ENCODE assay signal across 1 cellular context in the genomic region with DNA sequence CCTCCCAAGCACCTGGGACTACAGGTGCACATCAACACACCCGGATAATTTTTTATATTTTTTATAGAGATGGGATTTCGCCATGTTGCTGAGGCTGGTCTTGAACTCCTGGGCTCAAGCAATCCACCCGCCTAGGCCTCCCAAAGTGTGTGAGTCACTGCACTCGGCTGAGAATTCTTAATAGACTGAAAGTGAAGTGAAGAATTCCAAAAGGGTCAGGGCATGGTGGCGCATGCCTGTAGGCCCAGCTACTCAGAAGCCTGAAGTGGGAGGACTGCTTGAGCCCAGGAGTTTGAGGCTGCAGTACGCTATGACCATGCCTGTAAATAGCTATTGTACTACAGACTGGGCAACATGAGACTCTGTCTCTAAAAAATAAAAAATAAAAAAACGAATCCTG.
TF ChIP-seq lines count a peak whose summit lies in the region.

No MANE protein-coding gene starts in this region.

TF ChIP-seq in IMR-90, 13 proteins besides CTCF, POLR2A, EP300 and RAD21:
- no peak for TF ChIP-seq BHLHE40 (IDR thresholded peaks at IDR 0.05; ENCODE audit: low read depth, low read length)
- no peak for TF ChIP-seq RCOR1 (IDR thresholded peaks at IDR 0.05; ENCODE audit: insufficient replicate concordance, low read length)
- no peak for TF ChIP-seq CHD1 (IDR thresholded peaks at IDR 0.05; ENCODE audit: low read depth, low read length)
- TF ChIP-seq MXI1 (IDR thresholded peaks at IDR 0.05; ENCODE audit: borderline replicate concordance, low read depth, low read length) = no peak
- no peak for TF ChIP-seq MAFK (IDR thresholded peaks at IDR 0.05; ENCODE audit: low read depth, low read length)
- TF ChIP-seq NFE2L2 (IDR thresholded peaks at IDR 0.05; ENCODE audit: low read depth, low read length) = no peak
- TF ChIP-seq ELK1 (IDR thresholded peaks at IDR 0.05; ENCODE audit: borderline replicate concordance, low read depth, low read length) = no peak
- TF ChIP-seq FOS (IDR thresholded peaks at IDR 0.05; ENCODE audit: low read depth, low read length) = no peak
- TF ChIP-seq SMC3 (IDR thresholded peaks at IDR 0.05; ENCODE audit: low read depth, low read length) = no peak
- no peak for TF ChIP-seq MAZ (IDR thresholded peaks at IDR 0.05; ENCODE audit: borderline replicate concordance, low read depth, low read length)
- no peak for TF ChIP-seq USF2 (IDR thresholded peaks at IDR 0.05; ENCODE audit: low read depth, low read length)
